In the genomic region with DNA sequence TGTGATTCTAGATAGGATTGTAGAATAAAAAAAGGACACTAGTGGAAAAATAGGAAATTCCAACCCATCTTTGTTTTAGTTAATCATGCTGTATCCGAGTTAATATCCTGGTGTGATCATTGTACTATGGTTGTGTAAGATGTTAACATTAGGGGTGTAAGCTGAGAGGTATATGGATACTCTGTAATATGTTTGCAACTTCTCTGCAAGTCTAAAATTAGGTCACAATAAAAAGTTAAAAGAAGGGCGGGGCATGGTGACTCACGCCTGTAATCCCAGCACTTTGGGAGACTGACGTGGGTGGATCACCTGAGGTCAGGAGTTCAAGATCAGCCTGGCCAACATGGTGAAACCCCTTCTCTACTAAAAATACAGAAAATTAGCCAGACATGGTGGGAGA, we compare ENCODE assay signal across 12 cellular contexts. TPM values are rescaled to one million over a fixed set of nuclear protein-coding genes. Genes with fewer than 3 reads are reported as not detected.
A peak's percentile ranks its signal among the peaks of the same experiment; 100 is the strongest.
DNase-seq lines count a peak whose midpoint lies in the region; ATAC-seq, FAIRE-seq and TF ChIP-seq lines count a peak whose summit lies in the region.
"Not testable (repeated sequence)": the region's sequence is repeated elsewhere in the genome, so short reads cannot be mapped to it uniquely, and the experiment has no call there.
"Had no signal": no experiment of that assay in that cellular context is flagged by ENCODE, and none has a peak within 500 bp of the region (broad histone marks: within the 10 kb centered on the region; RNA-seq: fewer than 3 reads in every experiment).

No MANE protein-coding gene starts in this region.

- not testable (repeated sequence) for TF ChIP-seq POLR2A in K562 (conservative IDR thresholded peaks at IDR 0.05); transverse colon (IDR thresholded peaks at IDR 0.05)

- not testable (repeated sequence) for H3K9me3 ChIP-seq in PC-3 (ENCODE audit: low read length); K562 (replicated peaks; ENCODE audit: control insufficient read depth, insufficient read depth, low read depth, low read length); transverse colon

- not testable (repeated sequence) for H3K4me3 ChIP-seq in PC-3 (ENCODE audit: low read length); K562; transverse colon

- ATAC-seq in PC-3 (peak; percentile 91), left colon (peak; percentile 93)
- ATAC-seq in K562: not testable (repeated sequence)

- not testable (repeated sequence) for H3K79me2 ChIP-seq in PC-3 (ENCODE audit: low read length); K562 (ENCODE audit: control insufficient read depth, insufficient read depth, low read length)

- intact Hi-C loops in Calu3 (cut with micrococcal nuclease; ENCODE audit: unreplicated experiment); PC-3 (cut with micrococcal nuclease); K562 (cut with micrococcal nuclease); left colon (cut with DNase I, micrococcal nuclease); transverse colon (cut with DNase I; ENCODE audit: low total_unique reads): not testable (repeated sequence)

- not testable (repeated sequence) for H3K27me3 Mint-ChIP-seq in Calu3 (ENCODE audit: unreplicated experiment)

- not testable (repeated sequence) for H3K36me3 Mint-ChIP-seq in Calu3 (ENCODE audit: insufficient read depth, unreplicated experiment)

- POLR2A ChIA-PET in PC-3 (lab: Charles Lee; ENCODE audit: unreplicated experiment); K562 (lab: Yijun Ruan, JAX): not testable (repeated sequence)

- not testable (repeated sequence) for H3K36me3 ChIP-seq in PC-3 (ENCODE audit: low read depth, low read length); K562 (ENCODE audit: control insufficient read depth, insufficient read depth, low read length); transverse colon

- H3K4me1 ChIP-seq in PC-3 (ENCODE audit: insufficient read depth, low read length) (peaks cover 10% of the 10 kb centered on the region), transverse colon (peaks cover 0 to 23% (median 5%) of the 10 kb centered on the region in 4 donors)
- not testable (repeated sequence) for H3K4me1 ChIP-seq in K562 (replicated peaks in 1 of 2; ENCODE audit: control insufficient read depth in 2 of 2, insufficient read depth in 2 of 2, low read length in 2 of 2)

- WGBS in K562 (ENCODE audit: insufficient coverage, low coverage, missing lambda C conversion rate): 0% methylated on average over 4 of the region's 4 CpGs
- 30 to 48% methylated on average over 2 to 4 of the region's 4 CpGs for WGBS in transverse colon (ENCODE audit: low coverage in 1 of 2), 2 donors

- not testable (repeated sequence) for TF ChIP-seq CTCF in Calu3 (IDR thresholded peaks at IDR 0.05; ENCODE audit: unreplicated experiment); PC-3 (conservative IDR thresholded peaks at IDR 0.05; ENCODE audit: low read depth, low read length); K562 (IDR thresholded peaks at IDR 0.05 in 2 of 3, conservative IDR thresholded peaks at IDR 0.05 in 1 of 3; ENCODE audit: insufficient read depth in 2 of 3, low read depth in 1 of 3, low read length in 3 of 3); transverse colon (IDR thresholded peaks at IDR 0.05)

- peak overlapping the region; percentile 38 for H3K27ac ChIP-seq in PC-3 (ENCODE audit: low read length)
- H3K27ac ChIP-seq in K562 (ENCODE audit: extremely low read depth, low read depth, low read length); transverse colon: not testable (repeated sequence)
- peak overlapping the region; percentile 87 for H3K27ac ChIP-seq in epithelial cell of prostate

- H3K4me3 Mint-ChIP-seq in Calu3 (ENCODE audit: low read depth, unreplicated experiment): not testable (repeated sequence)

- BruUV-seq in Calu3 (replicated peaks; lab: Mats Ljungman, UMichigan); PC-3 (replicated peaks; lab: Mats Ljungman, UMichigan); K562 (replicated peaks; lab: Mats Ljungman, UMichigan): not testable (repeated sequence)

- not testable (repeated sequence) for H3K9me1 ChIP-seq in K562 (ENCODE audit: control insufficient read depth, insufficient read depth, low read length)

- CTCF ChIA-PET in Calu3 (lab: Charles Lee); PC-3 (lab: Charles Lee); K562 (lab: Yijun Ruan, JAX; ENCODE audit: low intra/inter-chr PET ratio): not testable (repeated sequence)

- not testable (repeated sequence) for FAIRE-seq in K562 (lab: Jason Lieb, UNC)

- DNase-seq in Calu3 (peak; percentile 33), H4 (ENCODE audit: low spot score) (peak; percentile 16), LoVo (ENCODE audit: low spot score) (peak; percentile 22), PC-3 (peak; percentile 65), left colon (peak in 1 of 2 donors; percentile 14), transverse colon (peak; percentile 13)
- not testable (repeated sequence) for DNase-seq in K562 (ENCODE audit: extremely low read depth in 1 of 4, low spot score in 3 of 4); epithelial cell of prostate (ENCODE audit: low read depth, low spot score)

- not testable (repeated sequence) for TF ChIP-seq RAD21 in K562 (CRISPR knock-in tag; conservative IDR thresholded peaks at IDR 0.05 in 1 of 2, IDR thresholded peaks at IDR 0.05 in 1 of 2)

- in situ Hi-C loops in K562 (cut with MboI); transverse colon (cut with MboI; ENCODE audit: low pct_ligation_motif_present in 1 of 4, low pct_unique_long_range_greater_than_20kb in 1 of 4, low sequenced_read_pairs in 3 of 4): not testable (repeated sequence)

- TF ChIP-seq EP300 in K562 (IDR thresholded peaks at IDR 0.05; ENCODE audit: low read length); transverse colon (IDR thresholded peaks at IDR 0.05; ENCODE audit: low read depth): not testable (repeated sequence)

- peak overlapping the region; percentile 6; the same call in 1 of the 2 replicates for H3K4me2 ChIP-seq in PC-3 (ENCODE audit: low read length)
- H3K4me2 ChIP-seq in K562 (ENCODE audit: insufficient read depth, low read length): not testable (repeated sequence)

- not testable (repeated sequence) for H3K27me3 ChIP-seq in PC-3 (ENCODE audit: low read length); K562 (ENCODE audit: control insufficient read depth in 2 of 2, insufficient read depth in 2 of 2, low read length in 2 of 2); transverse colon

- H4K20me1 ChIP-seq in PC-3 (ENCODE audit: low read length); K562 (replicated peaks; ENCODE audit: control insufficient read depth, insufficient read depth, low read length): not testable (repeated sequence)

- not testable (repeated sequence) for H2AFZ ChIP-seq in PC-3 (ENCODE audit: low read length); K562 (ENCODE audit: low read depth, low read length)

- H3K4me1 Mint-ChIP-seq in Calu3 (ENCODE audit: low read depth, unreplicated experiment): not testable (repeated sequence)

- H3K27ac Mint-ChIP-seq in Calu3 (ENCODE audit: unreplicated experiment): not testable (repeated sequence)

- not testable (repeated sequence) for H3K9me2 ChIP-seq in PC-3 (replicated peaks; ENCODE audit: low read length)

- H3K9me3 Mint-ChIP-seq in Calu3 (ENCODE audit: low read depth, unreplicated experiment): not testable (repeated sequence)

- not testable (repeated sequence) for H3K9ac ChIP-seq in PC-3 (ENCODE audit: low read length); K562 (ENCODE audit: insufficient read depth in 1 of 2, low read depth in 2 of 2, low read length in 2 of 2)

- H3F3A ChIP-seq in PC-3 (ENCODE audit: low read length, unreplicated experiment): not testable (repeated sequence)

TF ChIP-seq in K562, 482 proteins besides CTCF, POLR2A, EP300 and RAD21:
- TF ChIP-seq EGR1 (conservative IDR thresholded peaks at IDR 0.05) (peak; percentile 82), ATF3 (IDR thresholded peaks at IDR 0.05) (peak; percentile 72), FOSL1 (tag; conservative IDR thresholded peaks at IDR 0.05) (0 out of 2 replicates have a peak, but pooled peaks have one; percentile 17)
- TF ChIP-seq ATF3 (CRISPR knock-in tag; conservative IDR thresholded peaks at IDR 0.05): not testable (repeated sequence)
TF ChIP-seq in K562: peak in this region for 3; not testable (repeated sequence) for 479.

RNA-seq across cellular contexts. Expression of gene C12orf71, which starts 5.5 kb away (rescaled TPM):
- total RNA-seq in Calu3 (2022) (not detected in 2 replicates), PC-3 (2014; rRNA removed) (not detected in 2 replicates), K562 (2014; rRNA removed) (not detected in 2 replicates), K562 (2014; rRNA removed; fragmentation: Illumina TruSeq; extraction: Trizol) (not detected in 2 replicates), K562 (2015; rRNA removed; fragmentation: Illumina TruSeq; extraction: Trizol) (not detected in 2 replicates), K562 (2021) (not detected in 2 replicates), left colon (not detected), transverse colon (not detected)
- not detected in 2 replicates for total RNA-seq in H4 (2014; rRNA removed; shearing (Covaris generic))
- not detected in 2 replicates for total RNA-seq in K562 (2011; cell fraction: chromatin; rRNA removed; ENCODE audit: low replicate concordance)
- total RNA-seq in K562 (2011; cell fraction: nucleolus; rRNA removed): not detected in 2 replicates
- total RNA-seq in K562 (2011; cell fraction: nucleoplasm; rRNA removed): not detected in 2 replicates
- polyA plus RNA-seq in K562 (2011; rRNA removed) (not detected in 2 replicates), K562 (2014; fragmentation: Illumina TruSeq; extraction: Trizol) (not detected in 2 replicates), K562 (2014; fragmentation: Nextera tagmentation; extraction: Ambion mirVana) (not detected), K562 (2014; rRNA removed) (not detected in 2 replicates)
- polyA plus RNA-seq in K562 (2011; cell fraction: cytosol; rRNA removed): not detected in 2 replicates
- not detected in 2 replicates for polyA plus RNA-seq in K562 (2011; cell fraction: nucleus; rRNA removed)
- polyA plus RNA-seq in K562 (2012): 0.08 TPM in 1 of 2 replicates, not detected in the other
- not detected in 2 replicates for polyA minus RNA-seq in K562 (2011; rRNA and poly(A)+ RNA removed)
- polyA minus RNA-seq in K562 (2011; cell fraction: cytosol; rRNA and poly(A)+ RNA removed): not detected in 2 replicates
- not detected in 2 replicates for polyA minus RNA-seq in K562 (2011; cell fraction: nucleus; rRNA and poly(A)+ RNA removed)
- total RNA-seq: CD8-positive, alpha-beta T cell; HepG2; RPMI7951 had no signal
- polyA plus RNA-seq: AG04450, HepG2 had no signal
